ENCODE assay signal across 8 cellular contexts in the genomic region with DNA sequence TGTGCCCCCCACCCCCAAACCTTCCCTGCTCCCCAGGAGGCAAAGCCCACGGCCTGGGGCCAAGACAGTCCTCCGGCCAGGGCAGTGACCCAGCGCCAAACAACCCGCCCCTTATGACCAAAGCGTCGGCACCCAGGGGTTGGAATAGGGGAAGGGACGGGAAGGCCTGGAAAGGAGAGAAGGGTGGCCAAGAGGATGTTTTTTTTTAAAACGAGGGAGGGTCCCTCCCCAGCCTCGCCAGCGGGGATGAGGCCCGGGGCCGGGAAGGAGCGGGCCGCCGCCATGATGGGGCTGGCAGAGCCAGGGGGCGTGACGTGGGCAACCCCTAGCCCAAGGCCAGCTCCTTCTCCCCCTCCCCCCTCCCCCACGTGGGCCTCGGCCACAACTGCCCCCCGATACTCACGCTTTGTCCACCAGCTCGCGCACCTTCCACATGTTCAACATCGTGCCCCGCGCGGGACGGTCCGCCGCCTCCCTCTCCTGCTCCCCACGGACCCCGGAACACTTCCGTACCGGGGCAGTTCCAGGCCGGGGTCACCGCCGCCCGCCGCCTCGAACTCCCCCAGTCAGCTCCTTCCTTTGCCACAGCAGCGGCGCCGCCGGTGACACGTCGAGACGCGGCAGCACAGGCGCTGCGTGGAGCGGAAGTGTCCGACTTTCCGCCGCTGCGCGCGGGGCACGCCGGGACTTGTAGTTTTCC. TPM values are rescaled to one million over a fixed set of nuclear protein-coding genes. Genes with fewer than 3 reads are reported as not detected.
DNase-seq lines count a peak whose midpoint lies in the region; ATAC-seq and TF ChIP-seq lines count a peak whose summit lies in the region.

A gene (minus strand): TSS at position 619 of the 700 bp plus-strand sequence. CDS start 175 bp downstream, at position 444.

- H3K9me3 ChIP-seq in ovary (no peaks in the 10 kb centered on the region), thymus (ENCODE audit: control insufficient read depth) (no peaks in the 10 kb centered on the region)

- TF ChIP-seq CTCF in ovary (IDR thresholded peaks at IDR 0.05): no peak

- DNase-seq in GM04504 (ENCODE audit: low read depth): peak; percentile 61
- peak; percentile 61 for DNase-seq in NCI-H1105 (lab: John Stamatoyannopoulos, UW)
- DNase-seq in SW 1271 (lab: John Stamatoyannopoulos, UW): peak; percentile 82
- DNase-seq in activated naive CD8-positive, alpha-beta T cell treated with anti-CD3 and anti-CD28 coated beads, Interleukin-2, amount 50 U/mL, for 16 hours (ENCODE audit: low read depth, low spot score): peak; percentile 69
- DNase-seq in head of caudate nucleus: peak; percentile 85 to 97 (median 94)
- peak; percentile 85 to 93 (median 91) for DNase-seq in ovary

- H3K4me1 ChIP-seq in ovary (ENCODE audit: insufficient read depth): peaks cover 4% of the 10 kb centered on the region
- H3K4me1 ChIP-seq in thymus (ENCODE audit: control insufficient read depth, insufficient read depth, low read length): peaks cover 12% of the 10 kb centered on the region

- intact Hi-C loops in head of caudate nucleus (cut with DNase I) (no loop called here), ovary (cut with DNase I) (loop anchor here in 1 of 4 donors (10.0 kb wide), 1 partner anchor 86 kb away; no protein-coding TSS in a partner anchor)

- peak; percentile 45 for ATAC-seq in HG02571 (IDR thresholded peaks at IDR 0.05; ENCODE audit: unreplicated experiment)

- peak within 1 kb of the TSS; percentile 71 to 75 for H3K27ac ChIP-seq in ovary
- H3K27ac ChIP-seq in thymus (ENCODE audit: low read depth): peak within 1 kb of the TSS; percentile 93

- WGBS in ovary, 3 donors: 0% methylated on average over 57 to 59 of the region's 59 CpGs
- under 1% methylated on average over 59 of the region's 59 CpGs for WGBS in thymus

- peak; percentile 61 for TF ChIP-seq POLR2A in ovary (IDR thresholded peaks at IDR 0.05)

- H3K36me3 ChIP-seq in ovary: no peaks in the 10 kb centered on the region
- no peaks in the 10 kb centered on the region for H3K36me3 ChIP-seq in thymus (ENCODE audit: control insufficient read depth, insufficient read depth)

- TF ChIP-seq EP300 in ovary (IDR thresholded peaks at IDR 0.05): no peak

- H3K4me3 ChIP-seq in ovary (peak within 1 kb of the TSS; percentile 92), thymus (ENCODE audit: low read length) (peak within 1 kb of the TSS; percentile 94)

- H3K27me3 ChIP-seq in ovary: no peaks in the 10 kb centered on the region
- no peaks in the 10 kb centered on the region for H3K27me3 ChIP-seq in thymus (ENCODE audit: control insufficient read depth, insufficient read depth)

RNA-seq across cellular contexts. Expression of the gene that starts here (rescaled TPM):
- total RNA-seq in ovary: 10 to 100 TPM; 40.5 to 67.8 (median 50.3) TPM
- polyA plus RNA-seq in ovary: 10 to 100 TPM; 27.4 to 52.6 TPM
- 54.1 TPM for polyA plus RNA-seq in thymus

Comparison
In these comparisons a context has a peak if more than half of its experiments do, and no peak if none do; other contexts are left out.
1. Peak in every context shown above with its lines: DNase-seq, ATAC-seq, H3K4me3 ChIP-seq and H3K27ac ChIP-seq.